In the genomic region with DNA sequence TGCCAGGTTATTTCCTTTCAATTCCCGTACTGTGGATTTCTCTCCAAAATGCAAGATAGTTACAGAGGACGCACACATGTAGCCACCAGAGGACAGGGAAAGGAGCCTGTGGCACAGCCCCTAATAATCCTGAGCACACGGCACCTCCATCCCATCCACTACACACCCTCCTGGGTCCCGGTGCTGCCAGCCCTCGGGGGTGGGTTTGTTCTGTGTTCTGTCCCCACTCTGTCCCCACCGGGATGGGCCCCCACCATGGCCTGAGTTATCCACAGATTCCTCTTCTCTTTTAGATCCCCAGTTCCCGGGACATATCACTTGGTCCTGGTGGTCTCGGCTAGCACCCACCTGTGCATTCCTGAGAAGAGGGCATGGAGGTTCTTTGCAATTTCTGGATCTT, we compare ENCODE assay signal across 26 cellular contexts.
"Had no signal": no experiment of that assay in that cellular context is flagged by ENCODE, and none has a peak within 500 bp of the region (broad histone marks: within the 10 kb centered on the region; RNA-seq: fewer than 3 reads in every experiment).

No MANE protein-coding gene starts in this region.

- H3K36me3 Mint-ChIP-seq: activated naive CD8-positive, alpha-beta T cell treated with anti-CD3 and anti-CD28 coated beads, Interleukin-2, amount 10 ng/mL, durations not matched to agents 7 days and 5 days had no signal

- H3K4me3 Mint-ChIP-seq: activated CD4-positive, alpha-beta T cell treated with anti-CD3 and anti-CD28 coated beads, Interleukin-2, amount 10 ng/mL, durations not matched to agents 24 days and 14 days; activated naive CD8-positive, alpha-beta T cell treated with anti-CD3 and anti-CD28 coated beads, Interleukin-2, amount 10 ng/mL, durations not matched to agents 7 days and 5 days; T-helper 1 cell treated with Interleukin-12 subunit alpha and Interleukin-12 subunit beta and Interleukin-4 antibody, amounts not matched to agents 30 μg/mL and 1 μg/mL, for 36 hours; WTC11 had no signal

- H3K9me3 ChIP-seq: adrenal gland, SJCRH30 had no signal

- H3K4me1 Mint-ChIP-seq: activated CD4-positive, alpha-beta T cell treated with anti-CD3 and anti-CD28 coated beads, Interleukin-2, amount 10 ng/mL, durations not matched to agents 24 days and 14 days; activated naive CD8-positive, alpha-beta T cell treated with anti-CD3 and anti-CD28 coated beads, Interleukin-2, amount 10 ng/mL, durations not matched to agents 7 days and 5 days had no signal

- H3K36me3 ChIP-seq: adrenal gland, SJCRH30 had no signal

- H3K27me3 Mint-ChIP-seq: activated CD4-positive, alpha-beta T cell treated with anti-CD3 and anti-CD28 coated beads, Interleukin-2, amount 10 ng/mL, durations not matched to agents 24 days and 14 days; activated naive CD8-positive, alpha-beta T cell treated with anti-CD3 and anti-CD28 coated beads, Interleukin-2, amount 10 ng/mL, durations not matched to agents 7 days and 5 days had no signal

- H3K27ac Mint-ChIP-seq: activated CD4-positive, alpha-beta T cell treated with anti-CD3 and anti-CD28 coated beads, Interleukin-2, amount 10 ng/mL, durations not matched to agents 24 days and 14 days; activated naive CD8-positive, alpha-beta T cell treated with anti-CD3 and anti-CD28 coated beads, Interleukin-2, amount 10 ng/mL, durations not matched to agents 7 days and 5 days; T-helper 1 cell treated with Interleukin-12 subunit alpha and Interleukin-12 subunit beta and Interleukin-4 antibody, amounts not matched to agents 30 μg/mL and 1 μg/mL, for 36 hours; WTC11 had no signal

- ATAC-seq: Panc1, WTC11 had no signal

- H3K27ac ChIP-seq: adrenal gland, KMS-11, SJCRH30 had no signal

- H3K4me1 ChIP-seq: adrenal gland, SJCRH30 had no signal

- DNase-seq: activated CD4-positive, alpha-beta T cell treated with anti-CD3 and anti-CD28 coated beads, Interleukin-2, amount 10 ng/mL, durations not matched to agents 24 days and 14 days; activated CD4-positive, alpha-beta T cell treated with anti-CD3 and anti-CD28 coated beads, Interleukin-2, amount 50 U/mL, for 48 hours; activated CD4-positive, CD25-positive, alpha-beta regulatory T cell treated with anti-CD3 and anti-CD28 coated beads, Interleukin-2, amount 50 U/mL, for 72 hours; activated CD8-positive, alpha-beta memory T cell treated with anti-CD3 and anti-CD28 coated beads, Interleukin-2, amount 50 U/mL, for 4 hours; activated naive CD4-positive, alpha-beta T cell treated with anti-CD3 and anti-CD28 coated beads, Interleukin-2, amount 50 U/mL, for 16 hours; activated naive CD8-positive, alpha-beta T cell treated with anti-CD3 and anti-CD28 coated beads, Interleukin-2, amount 10 ng/mL, durations not matched to agents 7 days and 5 days; activated T-cell treated with anti-CD3 and anti-CD28 coated beads, Interleukin-2, amount 50 U/mL, for 1 hour; anterior cingulate cortex; MV-4-11; NCI-H1092 treated with DMSO at 0.1 percent for 48 hours; NCI-H1417 treated with DMSO at 0.1 percent for 48 hours; NCI-H1694; NCI-H2029; NCI-H2107; NCI-H510A treated with DMSO at 0.1 percent for 48 hours; NCI-H69; NK-92 treated with Interleukin-12 subunit alpha and Interleukin-12 subunit beta, amount 100 ng/mL, for 24 hours; OCI-M1; Right ventricle myocardium superior; RPMI8226; SJCRH30 had no signal

- H3K4me3 ChIP-seq: adrenal gland, SJCRH30 had no signal

- H3K27me3 ChIP-seq: SJCRH30 had no signal
